ENCODE assay signal across 16 cellular contexts in the genomic region with DNA sequence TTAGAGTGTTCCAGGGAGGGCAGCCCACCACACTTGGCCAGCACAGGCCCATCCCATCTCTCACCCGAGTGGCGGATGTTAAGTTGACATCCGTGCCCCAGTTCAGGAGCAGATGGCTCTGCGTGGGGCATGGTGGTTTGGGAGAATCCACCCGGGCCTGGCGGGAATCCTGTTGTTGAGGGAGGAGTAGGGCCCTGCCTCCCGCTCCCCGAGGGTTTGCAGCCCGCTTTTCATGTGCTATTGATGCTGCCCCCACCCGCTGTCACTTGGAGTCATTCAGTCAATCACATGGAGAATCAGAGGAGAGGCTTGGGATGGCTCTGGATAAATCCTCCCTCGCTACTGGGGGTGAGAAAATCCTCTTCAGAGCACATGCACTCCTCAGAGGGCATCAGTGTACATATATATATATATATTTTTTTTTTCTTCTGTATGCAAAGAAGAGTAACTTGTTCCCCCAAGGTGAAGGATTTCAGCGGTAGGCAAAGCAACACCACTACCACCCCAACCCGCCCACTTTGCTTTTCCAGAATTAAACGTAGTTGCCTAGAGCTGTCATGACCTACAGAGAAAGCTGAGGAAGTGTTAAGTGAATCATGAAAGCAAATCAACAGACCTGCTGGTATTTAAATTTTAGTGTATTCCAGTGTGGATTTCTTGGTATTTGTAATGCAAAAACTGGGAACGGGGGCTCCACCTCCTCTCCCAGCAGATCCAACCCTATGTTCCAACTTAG.
DNase-seq lines count a peak whose midpoint lies in the region; ATAC-seq, FAIRE-seq and TF ChIP-seq lines count a peak whose summit lies in the region.
"Had no signal": no experiment of that assay in that cellular context is flagged by ENCODE, and none has a peak within 500 bp of the region (broad histone marks: within the 10 kb centered on the region; RNA-seq: fewer than 3 reads in every experiment).

No MANE protein-coding gene starts in this region.

- peaks cover 2% of the 10 kb centered on the region; the same call in 1 of the 2 replicates for H3K9me1 ChIP-seq in IMR-90 (ENCODE audit: insufficient read depth, low read length)

- no peak for TF ChIP-seq POLR2A in IMR-90 (IDR thresholded peaks at IDR 0.05; ENCODE audit: low read depth, low read length)

- H2AK9ac ChIP-seq in IMR-90 (replicated peaks; ENCODE audit: low read depth, low read length, poor library complexity) = no peak overlapping the region

- H3K27me3 ChIP-seq in IMR-90 (ENCODE audit: control insufficient read depth, insufficient read depth, low read length) (no peaks in the 10 kb centered on the region), astrocyte (ENCODE audit: insufficient read depth, low read length) (no peaks in the 10 kb centered on the region)
- H3K27me3 ChIP-seq: neutrophil had no signal

- no peaks in the 10 kb centered on the region for H3K36me3 Mint-ChIP-seq in activated T-cell treated with anti-CD3 and anti-CD28 coated beads, Interleukin-2, amount 50 U/mL, for 4 hours (ENCODE audit: insufficient read depth)
- no peaks in the 10 kb centered on the region for H3K36me3 Mint-ChIP-seq in astrocyte (ENCODE audit: low read depth, unreplicated experiment)
- no peaks in the 10 kb centered on the region for H3K36me3 Mint-ChIP-seq in natural killer cell

- DNase-seq in activated T-cell treated with anti-CD3 and anti-CD28 coated beads, Interleukin-2, amount 50 U/mL, for 4 hours = no peak
- no peak for DNase-seq in activated T-cell treated with anti-CD3 and anti-CD28 coated beads, Interleukin-2, amount 50 U/mL, for 1 hour
- DNase-seq in IMR-90 (no peak), astrocyte (ENCODE audit: low read depth) (no peak), natural killer cell (no peak), GM13976 (ENCODE audit: low spot score) (no peak)
- DNase-seq: GOT3; NCI-H1417; NCI-H748 treated with DMSO at 0.1 percent for 48 hours; SK-N-SH; stimulated activated CD4-positive, alpha-beta T cell treated with anti-CD3 and anti-CD28 coated beads, Interleukin-12 subunit alpha, Interleukin-12 subunit beta, amount 100 ng/mL, for 4 hours had no signal

- TF ChIP-seq CTCF in IMR-90 (conservative IDR thresholded peaks at IDR 0.05; ENCODE audit: low read depth, low read length) (no peak), astrocyte (IDR thresholded peaks at IDR 0.05; ENCODE audit: insufficient read depth, low read depth, low read length) (no peak), natural killer cell (IDR thresholded peaks at IDR 0.05) (no peak), GM13976 (IDR thresholded peaks at IDR 0.05; ENCODE audit: borderline replicate concordance, control extremely low read depth, extremely low read depth, insufficient read depth, missing control alignments) (no peak)

- H3K23ac ChIP-seq in IMR-90 (ENCODE audit: low read depth, low read length) = no peak overlapping the region

- no peak overlapping the region for H3K27ac ChIP-seq in IMR-90 (ENCODE audit: insufficient read depth, low read length)
- no peak overlapping the region for H3K27ac ChIP-seq in astrocyte (ENCODE audit: low read depth, low read length)
- H3K27ac ChIP-seq: neutrophil had no signal

- FAIRE-seq in astrocyte (lab: Jason Lieb, UNC) = no peak
- FAIRE-seq: keratinocyte had no signal

- no peak overlapping the region for H2BK120ac ChIP-seq in IMR-90 (ENCODE audit: low read depth, low read length)

- H3K27me3 Mint-ChIP-seq in activated T-cell treated with anti-CD3 and anti-CD28 coated beads, Interleukin-2, amount 50 U/mL, for 4 hours (ENCODE audit: low read depth) = peaks cover 2% of the 10 kb centered on the region
- H3K27me3 Mint-ChIP-seq in astrocyte (ENCODE audit: low read depth, unreplicated experiment) (no peaks in the 10 kb centered on the region), natural killer cell (ENCODE audit: low read depth in 2 of 2) (no peaks in the 10 kb centered on the region)

- no peaks in the 10 kb centered on the region for H3K79me1 ChIP-seq in IMR-90 (ENCODE audit: low read depth in 1 of 2, low read length in 2 of 2)

- H2BK5ac ChIP-seq in IMR-90 (ENCODE audit: low read depth, low read length, poor library complexity, severe bottlenecking) = no peak overlapping the region

- in situ Hi-C loops in IMR-90 (cut with MboI; ENCODE audit: low sequenced_read_pairs) (no loop called here), GM13976 (cut with MboI; ENCODE audit: low sequenced_read_pairs, unreplicated experiment) (no loop called here)

- H2BK15ac ChIP-seq in IMR-90 (ENCODE audit: low read depth, low read length) = no peak overlapping the region

- dilution Hi-C loops in IMR-90 (cut with HindIII; ENCODE audit: low sequenced_read_pairs, unreplicated experiment) = no loop called here

- no CpG with 5 or more reads among the region's 15 CpGs for WGBS in IMR-90 (ENCODE audit: extremely low coverage in 2 of 2, insufficient read length in 1 of 2), 2 experiments

- H3K9ac ChIP-seq in IMR-90 (ENCODE audit: low read depth, low read length) (no peak overlapping the region), astrocyte (ENCODE audit: low read length) (no peak overlapping the region)
- H3K9ac ChIP-seq: SK-N-SH had no signal

- no TSS peak for BruUV-seq in IMR-90 (replicated peaks; lab: Mats Ljungman, UMichigan)

- H3K79me2 ChIP-seq in astrocyte (ENCODE audit: insufficient read depth, low read length) = no peaks in the 10 kb centered on the region

- H4K8ac ChIP-seq in IMR-90 (ENCODE audit: low read depth in 2 of 2, low read length in 2 of 2) = no peak overlapping the region

- H3K4me1 ChIP-seq in IMR-90 (ENCODE audit: control insufficient read depth, insufficient read depth, low read length) = no peaks in the 10 kb centered on the region
- peaks cover 15% of the 10 kb centered on the region for H3K4me1 ChIP-seq in astrocyte (ENCODE audit: insufficient read depth, low read length)

- no peak overlapping the region for H3K4ac ChIP-seq in IMR-90 (ENCODE audit: low read depth, low read length)

- H2AK5ac ChIP-seq in IMR-90 (ENCODE audit: low read depth, low read length) = no peak overlapping the region

- TF ChIP-seq RAD21 in IMR-90 (IDR thresholded peaks at IDR 0.05; ENCODE audit: low read length) = no peak

- peak overlapping the region; percentile 0; the same call in 1 of the 2 replicates for H3K4me2 ChIP-seq in IMR-90 (ENCODE audit: low read depth, low read length)
- H3K4me2 ChIP-seq in astrocyte (ENCODE audit: low read length) = no peak overlapping the region
- H3K4me2 ChIP-seq: SK-N-SH had no signal

- H3K18ac ChIP-seq in IMR-90 (ENCODE audit: low read depth, low read length) = no peak overlapping the region

- no peak overlapping the region for H3K56ac ChIP-seq in IMR-90 (ENCODE audit: extremely low read depth, insufficient read depth, low read length)

- CTCF ChIA-PET in IMR-90 (lab: Yijun Ruan, JAX) = no interaction called here

- peak overlapping the region; percentile 51 for H3K4me3 Mint-ChIP-seq in activated T-cell treated with anti-CD3 and anti-CD28 coated beads, Interleukin-2, amount 50 U/mL, for 4 hours
- H3K4me3 Mint-ChIP-seq in astrocyte (ENCODE audit: unreplicated experiment) (peak overlapping the region; percentile 18), natural killer cell (peak overlapping the region; percentile 85)
- H3K4me3 Mint-ChIP-seq: activated naive CD4-positive, alpha-beta T cell treated with anti-CD3 and anti-CD28 coated beads for 36 hours had no signal

- no peak overlapping the region for H2AFZ ChIP-seq in IMR-90 (replicated peaks; ENCODE audit: low read length, poor library complexity)
- no peak overlapping the region for H2AFZ ChIP-seq in astrocyte (ENCODE audit: low read depth, low read length)

- POLR2A ChIA-PET in IMR-90 (lab: Charles Lee; ENCODE audit: unreplicated experiment) = no interaction called here

- no peak for ATAC-seq in activated T-cell treated with anti-CD3 and anti-CD28 coated beads, Interleukin-2, amount 50 U/mL, for 4 hours
- ATAC-seq in IMR-90 (ENCODE audit: low read depth) (no peak), natural killer cell (no peak), GM19351 (IDR thresholded peaks at IDR 0.05; ENCODE audit: unreplicated experiment) (no peak), HG02678 (IDR thresholded peaks at IDR 0.05; ENCODE audit: unreplicated experiment) (no peak)

- H2BK20ac ChIP-seq in IMR-90 (ENCODE audit: low read depth, low read length) = no peak overlapping the region

- intact Hi-C loops in IMR-90 (cut with micrococcal nuclease) (no loop called here), natural killer cell (cut with micrococcal nuclease) (no loop called here)

- no peak overlapping the region for H3K4me3 ChIP-seq in IMR-90 (ENCODE audit: insufficient read depth, low read depth, low read length)
- no peak overlapping the region for H3K4me3 ChIP-seq in astrocyte (ENCODE audit: insufficient read depth, low read depth, low read length)

- H3K4me1 Mint-ChIP-seq in activated T-cell treated with anti-CD3 and anti-CD28 coated beads, Interleukin-2, amount 50 U/mL, for 4 hours (ENCODE audit: low read depth) = peaks cover 34% of the 10 kb centered on the region
- peaks cover 38% of the 10 kb centered on the region for H3K4me1 Mint-ChIP-seq in astrocyte (ENCODE audit: low read depth, unreplicated experiment)
- H3K4me1 Mint-ChIP-seq in natural killer cell = peaks cover 65 to 66% of the 10 kb centered on the region in 2 donors

- H4K5ac ChIP-seq in IMR-90 (ENCODE audit: low read depth, low read length) = no peak overlapping the region

- H3K36me3 ChIP-seq in IMR-90 (ENCODE audit: control insufficient read depth, insufficient read depth, low read length) = no peaks in the 10 kb centered on the region
- H3K36me3 ChIP-seq in astrocyte (ENCODE audit: insufficient read depth, low read length) = no peaks in the 10 kb centered on the region
- H3K36me3 ChIP-seq: neutrophil had no signal

- H3K9me3 ChIP-seq in IMR-90 (ENCODE audit: control insufficient read depth, insufficient read depth, low read length) (no peaks in the 10 kb centered on the region), astrocyte (ENCODE audit: insufficient read depth, low read depth, low read length) (no peaks in the 10 kb centered on the region)
- H3K9me3 ChIP-seq: neutrophil, SK-N-SH had no signal

- H3K27ac Mint-ChIP-seq in astrocyte (ENCODE audit: unreplicated experiment) (no peak overlapping the region), natural killer cell (peak overlapping the region; percentile 89 to 95)
- H3K27ac Mint-ChIP-seq: activated naive CD4-positive, alpha-beta T cell treated with anti-CD3 and anti-CD28 coated beads for 36 hours had no signal

- H4K91ac ChIP-seq in IMR-90 (ENCODE audit: insufficient read depth, low read depth, low read length) = no peak overlapping the region

- H3K14ac ChIP-seq in IMR-90 (replicated peaks; ENCODE audit: low read depth, low read length) = no peak overlapping the region

- H4K20me1 ChIP-seq in IMR-90 (ENCODE audit: insufficient read depth, low read length) (no peaks in the 10 kb centered on the region), astrocyte (ENCODE audit: insufficient read depth, low read length) (no peaks in the 10 kb centered on the region)

- H3K9me3 Mint-ChIP-seq in activated T-cell treated with anti-CD3 and anti-CD28 coated beads, Interleukin-2, amount 50 U/mL, for 4 hours = no peaks in the 10 kb centered on the region
- H3K9me3 Mint-ChIP-seq in astrocyte (ENCODE audit: unreplicated experiment) = no peaks in the 10 kb centered on the region
- H3K9me3 Mint-ChIP-seq in natural killer cell = no peaks in the 10 kb centered on the region
- H3K9me3 Mint-ChIP-seq: activated naive CD4-positive, alpha-beta T cell treated with anti-CD3 and anti-CD28 coated beads for 36 hours had no signal

TF ChIP-seq in IMR-90, 13 proteins besides CTCF, POLR2A, EP300 and RAD21 (continues in another document):
- TF ChIP-seq SMC3 (IDR thresholded peaks at IDR 0.05; ENCODE audit: low read depth, low read length) = no peak

Comparison
In these comparisons a context has a peak if more than half of its experiments do, and no peak if none do; other contexts are left out.
1. H3K4me3 Mint-ChIP-seq: peak in every context shown above with its lines; median percentile 85 in natural killer cell; 51 in activated T-cell treated with anti-CD3 and anti-CD28 coated beads, Interleukin-2, amount 50 U/mL, for 4 hours; 18 in astrocyte.